In the genomic region with DNA sequence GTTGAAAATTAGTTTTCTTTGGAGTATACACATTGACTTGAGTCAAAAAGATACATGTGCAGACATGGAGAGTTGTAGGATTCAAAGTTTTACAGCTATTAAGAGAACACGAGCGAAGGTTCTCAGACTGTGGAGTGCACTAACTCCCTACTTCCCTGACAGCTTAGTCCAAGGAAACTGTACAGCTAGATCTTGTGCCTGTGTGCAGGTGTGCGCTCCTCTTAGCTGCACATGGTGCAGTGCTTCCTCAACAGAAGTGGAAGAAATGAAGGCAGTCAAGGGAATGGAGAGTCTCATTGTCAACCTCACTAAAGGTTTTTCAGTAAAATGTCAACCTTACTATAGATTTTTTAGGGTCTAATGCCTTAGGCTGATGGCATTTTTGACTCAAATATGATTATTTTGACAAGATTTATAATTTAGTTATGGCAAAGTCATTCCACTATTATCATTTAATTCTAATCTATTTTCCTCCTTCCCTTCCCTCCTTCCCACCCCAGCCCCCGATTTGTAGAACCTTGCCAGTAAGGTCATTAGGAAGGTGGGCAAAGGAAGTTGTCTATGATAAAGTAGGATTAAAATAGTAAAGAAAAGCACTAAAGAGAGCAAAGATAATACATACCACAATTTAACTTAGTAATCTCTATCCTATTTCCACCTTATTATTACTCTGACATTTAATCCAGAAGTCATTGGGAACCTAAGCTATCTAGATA, we compare ENCODE assay signal across 1 cellular context.
TF ChIP-seq lines count a peak whose summit lies in the region.

No MANE protein-coding gene starts in this region.

TF ChIP-seq in WTC11, 78 proteins besides CTCF, POLR2A, EP300 and RAD21 (continued from another document):
- TF ChIP-seq, protein P1, sequence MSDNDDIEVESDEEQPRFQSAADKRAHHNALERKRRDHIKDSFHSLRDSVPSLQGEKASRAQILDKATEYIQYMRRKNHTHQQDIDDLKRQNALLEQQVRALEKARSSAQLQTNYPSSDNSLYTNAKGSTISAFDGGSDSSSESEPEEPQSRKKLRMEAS (CRISPR knock-in tag; IDR thresholded peaks at IDR 0.05) = no peak
- TF ChIP-seq ETV6 (CRISPR knock-in tag; IDR thresholded peaks at IDR 0.05) = no peak
- TF ChIP-seq, protein P2, sequence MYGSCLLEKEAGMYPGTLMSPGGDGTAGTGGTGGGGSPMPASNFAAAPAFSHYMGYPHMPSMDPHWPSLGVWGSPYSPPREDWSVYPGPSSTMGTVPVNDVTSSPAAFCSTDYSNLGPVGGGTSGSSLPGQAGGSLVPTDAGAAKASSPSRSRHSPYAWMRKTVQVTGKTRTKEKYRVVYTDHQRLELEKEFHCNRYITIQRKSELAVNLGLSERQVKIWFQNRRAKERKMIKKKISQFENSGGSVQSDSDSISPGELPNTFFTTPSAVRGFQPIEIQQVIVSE (CRISPR knock-in tag; IDR thresholded peaks at IDR 0.05; ENCODE audit: borderline replicate concordance) = no peak
- TF ChIP-seq TCF7 (CRISPR knock-in tag; IDR thresholded peaks at IDR 0.05; ENCODE audit: low read depth) = no peak
- no peak for TF ChIP-seq HMGA2 (CRISPR knock-in tag; IDR thresholded peaks at IDR 0.05)
